ENCODE assay signal across 13 cellular contexts in genomic region chr5:78610163-78610583, GRCh38. TPM values are rescaled to one million over a fixed set of nuclear protein-coding genes. Genes with fewer than 3 reads are reported as not detected.
DNase-seq lines count a peak whose midpoint lies in the region; ATAC-seq and TF ChIP-seq lines count a peak whose summit lies in the region.
"Had no signal": no experiment of that assay in that cellular context is flagged by ENCODE, and none has a peak within 500 bp of the region (broad histone marks: within the 10 kb centered on the region; RNA-seq: fewer than 3 reads in every experiment).

No MANE protein-coding gene starts in this region.

- peaks cover 24% of the 10 kb centered on the region; the same call in 1 of the 2 replicates for H3K79me2 ChIP-seq in GM23248 (ENCODE audit: insufficient read depth)

- H3K27ac Mint-ChIP-seq in activated naive CD8-positive, alpha-beta T cell treated with anti-CD3 and anti-CD28 coated beads, Interleukin-2, amount 50 U/mL, for 24 hours = no peak overlapping the region
- H3K27ac Mint-ChIP-seq: stimulated activated memory B cell treated with anti-CD40 and anti-IgM and Interleukin-4, amounts not matched to agents 10 μg/mL and 1 μg/mL and 100 μg/mL, for 72 hours had no signal

- no peaks in the 10 kb centered on the region for H3K36me3 ChIP-seq in GM23248 (ENCODE audit: low read depth)
- H3K36me3 ChIP-seq in stomach = no peaks in the 10 kb centered on the region
- H3K36me3 ChIP-seq: adrenal gland, neutrophil had no signal

- H3K27me3 Mint-ChIP-seq in activated naive CD8-positive, alpha-beta T cell treated with anti-CD3 and anti-CD28 coated beads, Interleukin-2, amount 50 U/mL, for 24 hours = peaks cover 4% of the 10 kb centered on the region
- H3K27me3 Mint-ChIP-seq: stimulated activated memory B cell treated with anti-CD40 and anti-IgM and Interleukin-4, amounts not matched to agents 10 μg/mL and 1 μg/mL and 100 μg/mL, for 72 hours had no signal

- H4K20me1 ChIP-seq in GM23248 (ENCODE audit: insufficient read depth) = no peaks in the 10 kb centered on the region

- H3K9me3 ChIP-seq in GM23248 (ENCODE audit: low read depth) (no peaks in the 10 kb centered on the region), stomach (no peaks in the 10 kb centered on the region)
- H3K9me3 ChIP-seq: adrenal gland, Caco-2, neutrophil had no signal

- H3K4me2 ChIP-seq in GM23248 (ENCODE audit: unreplicated experiment) = peak overlapping the region; percentile 39

- H3K4me3 ChIP-seq in GM23248 = no peak overlapping the region
- H3K4me3 ChIP-seq in stomach = no peak overlapping the region
- H3K4me3 ChIP-seq: adrenal gland had no signal

- peak; percentile 85 for ATAC-seq in left ventricle myocardium superior
- ATAC-seq in GM18868 (IDR thresholded peaks at IDR 0.05; ENCODE audit: unreplicated experiment) = no peak
- no peak for ATAC-seq in GM18519 (IDR thresholded peaks at IDR 0.05; ENCODE audit: low FRiP score, unreplicated experiment)
- ATAC-seq in activated naive CD8-positive, alpha-beta T cell treated with anti-CD3 and anti-CD28 coated beads, Interleukin-2, amount 50 U/mL, for 24 hours = no peak
- ATAC-seq: stimulated activated memory B cell treated with anti-CD40 and anti-IgM and Interleukin-4, amounts not matched to agents 10 μg/mL and 1 μg/mL and 100 μg/mL, for 72 hours had no signal

- TF ChIP-seq EP300 in stomach (IDR thresholded peaks at IDR 0.05) = no peak

- peaks cover 33% of the 10 kb centered on the region for H3F3A ChIP-seq in GM23248 (ENCODE audit: insufficient read depth)

- H3K27ac ChIP-seq in GM23248 = peak overlapping the region; percentile 72
- H3K27ac ChIP-seq in stomach = peak overlapping the region; percentile 5 to 79 (median 73)
- H3K27ac ChIP-seq: adrenal gland, neutrophil had no signal

- WGBS in GM23248 (ENCODE audit: low coverage in 1 of 2, low lambda C conversion rate in 2 of 2, missing lambda C conversion rate in 2 of 2), 2 experiments = 24 to 27% methylated on average over 7 of the region's 7 CpGs
- 64 to 89% (median 78%) methylated on average over 6 to 7 of the region's 7 CpGs for WGBS in stomach, 5 donors

- no peak for TF ChIP-seq POLR2A in stomach (IDR thresholded peaks at IDR 0.05)

- H3K36me3 Mint-ChIP-seq in activated naive CD8-positive, alpha-beta T cell treated with anti-CD3 and anti-CD28 coated beads, Interleukin-2, amount 50 U/mL, for 24 hours (ENCODE audit: low read depth) = no peaks in the 10 kb centered on the region

- H3K9ac ChIP-seq in GM23248 = peak overlapping the region; percentile 50

- no peaks in the 10 kb centered on the region for H3K9me3 Mint-ChIP-seq in activated naive CD8-positive, alpha-beta T cell treated with anti-CD3 and anti-CD28 coated beads, Interleukin-2, amount 50 U/mL, for 24 hours
- H3K9me3 Mint-ChIP-seq: stimulated activated memory B cell treated with anti-CD40 and anti-IgM and Interleukin-4, amounts not matched to agents 10 μg/mL and 1 μg/mL and 100 μg/mL, for 72 hours had no signal

- no peaks in the 10 kb centered on the region for H3K9me2 ChIP-seq in GM23248 (ENCODE audit: insufficient read depth)

- H3K27me3 ChIP-seq in GM23248 (replicated peaks; ENCODE audit: insufficient read depth) = no peaks in the 10 kb centered on the region
- H3K27me3 ChIP-seq in stomach = no peaks in the 10 kb centered on the region
- H3K27me3 ChIP-seq: adrenal gland had no signal

- H3K4me1 Mint-ChIP-seq in activated naive CD8-positive, alpha-beta T cell treated with anti-CD3 and anti-CD28 coated beads, Interleukin-2, amount 50 U/mL, for 24 hours = no peaks in the 10 kb centered on the region
- H3K4me1 Mint-ChIP-seq: stimulated activated memory B cell treated with anti-CD40 and anti-IgM and Interleukin-4, amounts not matched to agents 10 μg/mL and 1 μg/mL and 100 μg/mL, for 72 hours had no signal

- H3K4me1 ChIP-seq in GM23248 (ENCODE audit: insufficient read depth) (peaks cover 43% of the 10 kb centered on the region), stomach (peaks cover 3 to 52% (median 35%) of the 10 kb centered on the region in 4 donors)
- H3K4me1 ChIP-seq: adrenal gland had no signal

- DNase-seq in GM23248 (peak; percentile 86), astrocyte of the hippocampus (ENCODE audit: low read depth, low spot score) (peak; percentile 53), left ventricle myocardium superior (peak; percentile 51), stomach (no peak)
- no peak for DNase-seq in activated naive CD8-positive, alpha-beta T cell treated with anti-CD3 and anti-CD28 coated beads, Interleukin-2, amount 50 U/mL, for 24 hours
- no peak for DNase-seq in activated CD4-positive, alpha-beta T cell treated with anti-CD3 and anti-CD28 coated beads, Interleukin-2, amount 50 U/mL, for 1 hour
- DNase-seq: adrenal gland, Caco-2, islet precursor cell had no signal

- TF ChIP-seq CTCF in stomach (IDR thresholded peaks at IDR 0.05) = no peak

- intact Hi-C loops in left ventricle myocardium superior (cut with micrococcal nuclease) (no loop called here), stomach (cut with DNase I; ENCODE audit: low total_unique reads) (no loop called here)

- no peak overlapping the region for H3K4me3 Mint-ChIP-seq in activated naive CD8-positive, alpha-beta T cell treated with anti-CD3 and anti-CD28 coated beads, Interleukin-2, amount 50 U/mL, for 24 hours
- H3K4me3 Mint-ChIP-seq: stimulated activated memory B cell treated with anti-CD40 and anti-IgM and Interleukin-4, amounts not matched to agents 10 μg/mL and 1 μg/mL and 100 μg/mL, for 72 hours had no signal

- H2AFZ ChIP-seq in GM23248 = peak overlapping the region; percentile 27; the same call in 1 of the 2 replicates

- in situ Hi-C loops in GM23248 (cut with MboI) = no loop called here

RNA-seq across cellular contexts. Expression of gene LHFPL2, which starts 38.4 kb away (rescaled TPM):
- 13.7 and 14.4 TPM in 2 replicates for total RNA-seq in GM23248 (2014; rRNA removed; shearing (Covaris generic))
- 8.0 and 8.4 TPM in 2 replicates for polyA plus RNA-seq in GM23248 (2016; fragmentation: Nextera tagmentation; extraction: Ambion mirVana)
- 5.4 TPM for total RNA-seq in left ventricle myocardium superior
- 10 to 100 TPM; 20.5 to 53.6 (median 28.7) TPM for total RNA-seq in stomach
- 1 to 10 TPM; 3.7 to 9.8 (median 7.3) TPM for polyA plus RNA-seq in stomach

Comparison
In these comparisons a context has a peak if more than half of its experiments do, and no peak if none do; other contexts are left out.
1. DNase-seq: peak in GM23248 (single experiment), astrocyte of the hippocampus (single experiment) and left ventricle myocardium superior (single experiment); none in stomach (single experiment), activated naive CD8-positive, alpha-beta T cell treated with anti-CD3 and anti-CD28 coated beads, Interleukin-2, amount 50 U/mL, for 24 hours (single experiment) and activated CD4-positive, alpha-beta T cell treated with anti-CD3 and anti-CD28 coated beads, Interleukin-2, amount 50 U/mL, for 1 hour (single experiment).